Comparison of ENCODE assay signal across 14 cellular contexts in the genomic region with DNA sequence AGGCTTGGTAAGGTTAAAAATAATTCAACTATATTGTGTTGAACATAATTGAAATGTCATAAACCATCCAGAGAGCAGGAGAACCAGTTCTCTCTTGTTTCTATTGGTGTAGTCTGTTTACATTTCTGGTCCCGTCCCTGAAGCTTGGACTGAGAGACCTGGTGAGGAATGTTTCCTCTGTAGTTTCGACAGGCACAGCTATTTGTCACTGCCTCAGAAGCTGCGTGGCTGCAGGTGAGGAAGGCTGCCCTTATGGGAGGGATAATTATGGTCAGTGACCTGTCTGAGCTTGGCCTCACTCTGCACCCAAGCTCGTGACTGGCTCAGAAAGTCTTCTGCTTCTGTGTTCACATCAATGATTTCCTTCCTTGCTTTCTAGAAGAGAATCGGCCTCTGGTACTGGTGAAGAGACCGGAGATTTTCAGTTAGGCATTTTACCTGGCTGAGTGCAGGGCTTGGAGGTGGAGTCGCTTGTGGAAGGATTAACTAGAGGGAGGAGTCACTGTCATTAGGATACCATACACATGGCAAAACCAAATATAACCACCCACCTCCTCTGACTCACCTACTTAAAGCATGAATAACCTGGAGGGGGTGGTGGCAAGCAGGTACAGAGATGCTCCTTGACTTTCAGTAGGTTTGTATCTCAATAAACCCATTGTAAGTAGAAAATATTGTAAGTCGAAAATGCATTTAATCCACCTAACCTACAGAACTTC. TPM values are rescaled to one million over a fixed set of nuclear protein-coding genes. Genes with fewer than 3 reads are reported as not detected.
DNase-seq lines count a peak whose midpoint lies in the region; ATAC-seq and TF ChIP-seq lines count a peak whose summit lies in the region.
"Had no signal": no experiment of that assay in that cellular context is flagged by ENCODE, and none has a peak within 500 bp of the region (broad histone marks: within the 10 kb centered on the region; RNA-seq: fewer than 3 reads in every experiment).

No MANE protein-coding gene starts in this region.

- H3K9me3 Mint-ChIP-seq in Calu3 (ENCODE audit: low read depth, unreplicated experiment): no peaks in the 10 kb centered on the region
- no peaks in the 10 kb centered on the region for H3K9me3 Mint-ChIP-seq in activated CD8-positive, alpha-beta memory T cell treated with anti-CD3 and anti-CD28 coated beads, Interleukin-2, amount 10 ng/mL, durations not matched to agents 7 days and 5 days (ENCODE audit: low read depth)
- H3K9me3 Mint-ChIP-seq: activated T-cell treated with anti-CD3 and anti-CD28 coated beads, Interleukin-2, amount 50 U/mL, for 4 hours had no signal

- CTCF ChIA-PET in Calu3 (lab: Charles Lee): interaction anchor here (0.6 to 1.3 kb wide), 4 partner anchors 11 to 92 kb away, joined by 3 to 5 read pairs (median 4); a partner anchor contains a TSS
- CTCF ChIA-PET in activated CD8-positive, alpha-beta memory T cell treated with anti-CD3 and anti-CD28 coated beads, Interleukin-2, amount 10 ng/mL, durations not matched to agents 7 days and 5 days (lab: Charles Lee): interaction anchor here (2.4 kb wide), 1 partner anchor 12 kb away, joined by 6 read pairs; no protein-coding TSS in a partner anchor

- no peak overlapping the region for H2BK12ac ChIP-seq in trophoblast cell (ENCODE audit: low read length)

- no peak overlapping the region for H3K23ac ChIP-seq in trophoblast cell (ENCODE audit: low read length)

- H3K36me3 Mint-ChIP-seq in Calu3 (ENCODE audit: insufficient read depth, unreplicated experiment): peaks cover 21% of the 10 kb centered on the region
- peaks cover 8% of the 10 kb centered on the region for H3K36me3 Mint-ChIP-seq in activated CD8-positive, alpha-beta memory T cell treated with anti-CD3 and anti-CD28 coated beads, Interleukin-2, amount 10 ng/mL, durations not matched to agents 7 days and 5 days

- no peak overlapping the region for H3K18ac ChIP-seq in trophoblast cell (ENCODE audit: low read length)

- peak overlapping the region; percentile 65 for H3K4me3 Mint-ChIP-seq in Calu3 (ENCODE audit: low read depth, unreplicated experiment)
- H3K4me3 Mint-ChIP-seq in activated CD8-positive, alpha-beta memory T cell treated with anti-CD3 and anti-CD28 coated beads, Interleukin-2, amount 10 ng/mL, durations not matched to agents 7 days and 5 days: no peak overlapping the region
- H3K4me3 Mint-ChIP-seq: activated T-cell treated with anti-CD3 and anti-CD28 coated beads, Interleukin-2, amount 50 U/mL, for 4 hours had no signal

- no peak overlapping the region for H3K9ac ChIP-seq in trophoblast cell (ENCODE audit: low read length)

- intact Hi-C loops in Calu3 (cut with micrococcal nuclease; ENCODE audit: unreplicated experiment): loop anchor here (1.0 to 5.0 kb wide), 3 partner anchors 18 to 97 kb away; no protein-coding TSS in a partner anchor

- H2AK5ac ChIP-seq in trophoblast cell (ENCODE audit: low read length): no peak overlapping the region

- peak overlapping the region; percentile 24 for H3K4me2 ChIP-seq in trophoblast cell (ENCODE audit: low read length)

- H3K4me3 ChIP-seq in gastroesophageal sphincter: no peak overlapping the region
- H3K4me3 ChIP-seq in trophoblast cell (ENCODE audit: low read depth, low read length): no peak overlapping the region

- no peak overlapping the region for H3K14ac ChIP-seq in trophoblast cell (ENCODE audit: low read length)

- H3K4me1 ChIP-seq in gastroesophageal sphincter (peaks cover 5 to 60% (median 7%) of the 10 kb centered on the region in 3 donors), trophoblast cell (ENCODE audit: control insufficient read depth in 1 of 2, insufficient read depth in 2 of 2, low read length in 2 of 2) (peaks cover 11 to 12% of the 10 kb centered on the region in 2 experiments)

- no peak overlapping the region for H4K8ac ChIP-seq in trophoblast cell (ENCODE audit: low read depth, low read length)

- 36 to 64% methylated on average over 4 of the region's 8 CpGs for WGBS in gastroesophageal sphincter (ENCODE audit: low coverage in 1 of 2), 2 donors
- WGBS in trophoblast cell (ENCODE audit: extremely low coverage, insufficient coverage, insufficient read length): no CpG with 5 or more reads among the region's 8 CpGs

- no peak for ATAC-seq in gastroesophageal sphincter
- no peak for ATAC-seq in activated CD8-positive, alpha-beta memory T cell treated with anti-CD3 and anti-CD28 coated beads, Interleukin-2, amount 10 ng/mL, durations not matched to agents 7 days and 5 days
- ATAC-seq in GM21737 (IDR thresholded peaks at IDR 0.05; ENCODE audit: unreplicated experiment): no peak

- no TSS peak for BruUV-seq in Calu3 (replicated peaks; lab: Mats Ljungman, UMichigan)

- H3K27ac ChIP-seq in gastroesophageal sphincter (peak overlapping the region; percentile 27 to 83 (median 51)), trophoblast cell (ENCODE audit: low read depth, low read length) (peak overlapping the region; percentile 66)

- TF ChIP-seq CTCF in Calu3 (IDR thresholded peaks at IDR 0.05; ENCODE audit: unreplicated experiment): no peak
- no peak for TF ChIP-seq CTCF in gastroesophageal sphincter (IDR thresholded peaks at IDR 0.05)

- H4K12ac ChIP-seq in trophoblast cell (ENCODE audit: low read depth, low read length): no peak overlapping the region

- peak; percentile 55 for DNase-seq in Calu3
- DNase-seq in NCI-H774 (lab: John Stamatoyannopoulos, UW): peak; percentile 45
- DNase-seq in trophoblast cell: peak; percentile 87 to 90
- DNase-seq in activated CD8-positive, alpha-beta memory T cell treated with anti-CD3 and anti-CD28 coated beads, Interleukin-2, amount 10 ng/mL, durations not matched to agents 7 days and 5 days: no peak
- no peak for DNase-seq in DMS79 treated with DMSO at 0.1 percent for 48 hours (lab: John Stamatoyannopoulos, UW)
- no peak for DNase-seq in NCI-H526 (lab: John Stamatoyannopoulos, UW)
- DNase-seq: activated T-cell treated with anti-CD3 and anti-CD28 coated beads, Interleukin-2, amount 50 U/mL, for 4 hours; anterior cingulate cortex; GF-D8; hippocampal formation; MV-4-11; NCI-H524 treated with DMSO at 0.1 percent for 48 hours had no signal

- H2BK120ac ChIP-seq in trophoblast cell (ENCODE audit: insufficient read depth, low read length, poor library complexity): no peak overlapping the region

- H3K79me1 ChIP-seq in trophoblast cell (ENCODE audit: low read length): peaks cover 6% of the 10 kb centered on the region

- H3K27ac Mint-ChIP-seq in Calu3 (ENCODE audit: unreplicated experiment): peak overlapping the region; percentile 57
- H3K27ac Mint-ChIP-seq in activated CD8-positive, alpha-beta memory T cell treated with anti-CD3 and anti-CD28 coated beads, Interleukin-2, amount 10 ng/mL, durations not matched to agents 7 days and 5 days: no peak overlapping the region

- H3K79me2 ChIP-seq in trophoblast cell (ENCODE audit: control insufficient read depth, insufficient read depth, low read length, poor library complexity): no peaks in the 10 kb centered on the region

- H3K4me1 Mint-ChIP-seq in Calu3 (ENCODE audit: low read depth, unreplicated experiment): peaks cover 25% of the 10 kb centered on the region
- H3K4me1 Mint-ChIP-seq in activated CD8-positive, alpha-beta memory T cell treated with anti-CD3 and anti-CD28 coated beads, Interleukin-2, amount 10 ng/mL, durations not matched to agents 7 days and 5 days: peaks cover 32% of the 10 kb centered on the region

- H3K36me3 ChIP-seq in gastroesophageal sphincter (no peaks in the 10 kb centered on the region), trophoblast cell (ENCODE audit: control insufficient read depth in 1 of 2, insufficient read depth in 2 of 2, low read length in 2 of 2) (no peaks in the 10 kb centered on the region)

- no peak overlapping the region for H4K91ac ChIP-seq in trophoblast cell (ENCODE audit: low read depth, low read length)

- TF ChIP-seq POLR2A in gastroesophageal sphincter (IDR thresholded peaks at IDR 0.05): no peak

- no peak for TF ChIP-seq EP300 in gastroesophageal sphincter (IDR thresholded peaks at IDR 0.05)

- no peaks in the 10 kb centered on the region for H3K9me3 ChIP-seq in gastroesophageal sphincter
- H3K9me3 ChIP-seq in trophoblast cell (ENCODE audit: insufficient read depth, low read depth, low read length): no peaks in the 10 kb centered on the region

- H2AFZ ChIP-seq in trophoblast cell (ENCODE audit: insufficient read depth, low read length, poor library complexity): no peak overlapping the region

- H3K27me3 Mint-ChIP-seq in Calu3 (ENCODE audit: unreplicated experiment): no peaks in the 10 kb centered on the region
- H3K27me3 Mint-ChIP-seq in activated CD8-positive, alpha-beta memory T cell treated with anti-CD3 and anti-CD28 coated beads, Interleukin-2, amount 10 ng/mL, durations not matched to agents 7 days and 5 days: no peaks in the 10 kb centered on the region

- H3K27me3 ChIP-seq in gastroesophageal sphincter: no peaks in the 10 kb centered on the region
- H3K27me3 ChIP-seq in trophoblast cell (ENCODE audit: insufficient read depth, low read length): no peaks in the 10 kb centered on the region

- H3K4ac ChIP-seq in trophoblast cell (ENCODE audit: low read depth, low read length): no peak overlapping the region

- peak overlapping the region; percentile 28 for H2BK5ac ChIP-seq in trophoblast cell (ENCODE audit: low read depth, low read length, poor library complexity)

RNA-seq across cellular contexts. Expression of a gene that starts 19.9 kb away (rescaled TPM):
- total RNA-seq in Calu3 (2022): 84.9 and 85.7 TPM in 2 replicates
- 10 to 100 TPM; 63.9 to 94.5 (median 77.7) TPM for total RNA-seq in gastroesophageal sphincter
- 90.2 and 90.5 TPM in 2 replicates for polyA plus RNA-seq in trophoblast cell (2013)
- 10 to 100 TPM; 79.0 to 84.2 TPM for total RNA-seq in activated CD8-positive, alpha-beta memory T cell treated with anti-CD3 and anti-CD28 coated beads, Interleukin-2, amount 10 ng/mL, durations not matched to agents 7 days and 5 days

Comparison
In these comparisons a context has a peak if more than half of its experiments do, and no peak if none do; other contexts are left out.
1. DNase-seq: peak in Calu3 (single experiment), NCI-H774 (single experiment) and trophoblast cell (2 of 2); none in activated CD8-positive, alpha-beta memory T cell treated with anti-CD3 and anti-CD28 coated beads, Interleukin-2, amount 10 ng/mL, durations not matched to agents 7 days and 5 days (single experiment), DMS79 treated with DMSO at 0.1 percent for 48 hours (single experiment) and NCI-H526 (0 of 2).